ENCODE assay signal across 12 cellular contexts in genomic region chr17:19383681-19384470, GRCh38. TPM values are rescaled to one million over a fixed set of nuclear protein-coding genes. Genes with fewer than 3 reads are reported as not detected.
DNase-seq lines count a peak whose midpoint lies in the region; ATAC-seq and TF ChIP-seq lines count a peak whose summit lies in the region.
"Had no signal": no experiment of that assay in that cellular context is flagged by ENCODE, and none has a peak within 500 bp of the region (broad histone marks: within the 10 kb centered on the region; RNA-seq: fewer than 3 reads in every experiment).

No MANE protein-coding gene starts in this region.

- no peak for ATAC-seq in CD4-positive, CD25-positive, alpha-beta regulatory T cell (ENCODE audit: low read depth in 2 of 2)
- ATAC-seq in GM21526 (IDR thresholded peaks at IDR 0.05; ENCODE audit: low FRiP score, unreplicated experiment) (no peak), GM18498 (IDR thresholded peaks at IDR 0.05; ENCODE audit: unreplicated experiment) (no peak)

- H3K27me3 ChIP-seq in CD4-positive, CD25-positive, alpha-beta regulatory T cell (ENCODE audit: control insufficient read depth, insufficient read depth, low read length) = no peaks in the 10 kb centered on the region
- no peaks in the 10 kb centered on the region for H3K27me3 ChIP-seq in right atrium auricular region

- H3K4me3 Mint-ChIP-seq in CD4-positive, CD25-positive, alpha-beta regulatory T cell = no peak overlapping the region
- H3K4me3 Mint-ChIP-seq in brain = peak overlapping the region; percentile 18 to 86 (median 77)
- H3K4me3 Mint-ChIP-seq: activated naive CD4-positive, alpha-beta T cell treated with anti-CD3 and anti-CD28 coated beads, Interleukin-2, amount 50 U/mL, for 24 hours had no signal

- no peak for TF ChIP-seq CTCF in brain (conservative IDR thresholded peaks at IDR 0.05)
- no peak for TF ChIP-seq CTCF in right atrium auricular region (IDR thresholded peaks at IDR 0.05)

- H3K4me1 ChIP-seq in CD4-positive, CD25-positive, alpha-beta regulatory T cell (ENCODE audit: control insufficient read depth, insufficient read depth, low read length, poor library complexity, severe bottlenecking) = peaks cover under 1% of the 10 kb centered on the region
- peaks cover 0 to 62% of the 10 kb centered on the region in 2 donors for H3K4me1 ChIP-seq in right atrium auricular region

- no peak for DNase-seq in CD4-positive, CD25-positive, alpha-beta regulatory T cell
- DNase-seq in right atrium auricular region (ENCODE audit: low spot score) (no peak), mucosa of gallbladder (ENCODE audit: low spot score) (no peak), NCI-H1105 (lab: John Stamatoyannopoulos, UW) (no peak)
- DNase-seq: COR-L47, SHP77 treated with DMSO at 0.1 percent for 48 hours had no signal

- peaks cover 32% of the 10 kb centered on the region for H3K36me3 Mint-ChIP-seq in CD4-positive, CD25-positive, alpha-beta regulatory T cell
- peaks cover 53% of the 10 kb centered on the region for H3K36me3 Mint-ChIP-seq in brain

- peaks cover 0 to 10% (median 5%) of the 10 kb centered on the region in 4 donors for H3K4me1 Mint-ChIP-seq in CD4-positive, CD25-positive, alpha-beta regulatory T cell
- peaks cover 82% of the 10 kb centered on the region for H3K4me1 Mint-ChIP-seq in brain

- peak overlapping the region in 2 of 3 donors; percentile 31 to 87 for H3K27ac Mint-ChIP-seq in CD4-positive, CD25-positive, alpha-beta regulatory T cell
- H3K27ac Mint-ChIP-seq in brain = peak overlapping the region; percentile 89 to 96 (median 95)
- H3K27ac Mint-ChIP-seq: activated naive CD4-positive, alpha-beta T cell treated with anti-CD3 and anti-CD28 coated beads, Interleukin-2, amount 50 U/mL, for 24 hours had no signal

- no peak overlapping the region for H3K27ac ChIP-seq in CD4-positive, CD25-positive, alpha-beta regulatory T cell (ENCODE audit: insufficient read depth, low read length, poor library complexity, severe bottlenecking)
- peak overlapping the region; percentile 87 to 98 for H3K27ac ChIP-seq in right atrium auricular region
- peak overlapping the region in 18 of 21 experiments; percentile 30 to 87 (median 70) for H3K27ac ChIP-seq in skin epidermis

- no peak overlapping the region for H3K4me3 ChIP-seq in CD4-positive, CD25-positive, alpha-beta regulatory T cell (ENCODE audit: low read depth, low read length)
- H3K4me3 ChIP-seq in right atrium auricular region (no peak overlapping the region), skin epidermis (no peak overlapping the region)

- peaks cover 34% of the 10 kb centered on the region for H3K36me3 ChIP-seq in CD4-positive, CD25-positive, alpha-beta regulatory T cell (ENCODE audit: control insufficient read depth, insufficient read depth, low read length)
- peaks cover 46% of the 10 kb centered on the region for H3K36me3 ChIP-seq in right atrium auricular region

- no peaks in the 10 kb centered on the region for H3K27me3 Mint-ChIP-seq in CD4-positive, CD25-positive, alpha-beta regulatory T cell
- H3K27me3 Mint-ChIP-seq in brain = peaks cover 1% of the 10 kb centered on the region
- H3K27me3 Mint-ChIP-seq: activated naive CD4-positive, alpha-beta T cell treated with anti-CD3 and anti-CD28 coated beads, Interleukin-2, amount 50 U/mL, for 24 hours had no signal

- H3K9me3 ChIP-seq in CD4-positive, CD25-positive, alpha-beta regulatory T cell (ENCODE audit: control insufficient read depth in 2 of 2, low read length in 2 of 2) = no peaks in the 10 kb centered on the region
- no peaks in the 10 kb centered on the region for H3K9me3 ChIP-seq in right atrium auricular region

- H3K9me3 Mint-ChIP-seq in CD4-positive, CD25-positive, alpha-beta regulatory T cell = no peaks in the 10 kb centered on the region
- H3K9me3 Mint-ChIP-seq in brain = no peaks in the 10 kb centered on the region
- H3K9me3 Mint-ChIP-seq: activated naive CD4-positive, alpha-beta T cell treated with anti-CD3 and anti-CD28 coated beads, Interleukin-2, amount 50 U/mL, for 24 hours had no signal

RNA-seq across cellular contexts. Expression of gene MFAP4, which starts 3.1 kb away (rescaled TPM):
- not detected for total RNA-seq in CD4-positive, CD25-positive, alpha-beta regulatory T cell
- not detected for polyA plus RNA-seq in CD4-positive, CD25-positive, alpha-beta regulatory T cell
- 30.0 TPM for polyA plus RNA-seq in brain (ENCODE audit: insufficient read depth, low read depth, low replicate concordance)
- total RNA-seq in right atrium auricular region (100 to 1,000 TPM in 1 of 2 donors, 10 to 100 TPM in 1; 78.5 to 104 TPM), mucosa of gallbladder (303 TPM)
- total RNA-seq: epithelial cell of proximal tubule had no signal

RNA-seq across cellular contexts. Expression of gene MAPK7, which starts 5.6 kb away (rescaled TPM):
- total RNA-seq in CD4-positive, CD25-positive, alpha-beta regulatory T cell = 26.0 TPM
- 1 to 10 TPM; 3.4 to 6.7 (median 4.8) TPM for polyA plus RNA-seq in CD4-positive, CD25-positive, alpha-beta regulatory T cell
- polyA plus RNA-seq in brain (ENCODE audit: insufficient read depth, low read depth, low replicate concordance) = 38.3 TPM
- total RNA-seq in right atrium auricular region (10 to 100 TPM; 15.9 to 17.8 TPM), mucosa of gallbladder (23.0 TPM)

RNA-seq across cellular contexts. Expression of gene B9D1, which starts 21.4 kb away (rescaled TPM):
- total RNA-seq in CD4-positive, CD25-positive, alpha-beta regulatory T cell = 2.1 TPM
- 1 to 10 TPM; 1.2 to 2.0 (median 1.5) TPM for polyA plus RNA-seq in CD4-positive, CD25-positive, alpha-beta regulatory T cell
- polyA plus RNA-seq in brain (ENCODE audit: insufficient read depth, low read depth, low replicate concordance) = 46.8 TPM
- total RNA-seq in right atrium auricular region = 10 to 100 TPM; 18.7 to 24.6 TPM
- total RNA-seq in mucosa of gallbladder = 25.3 TPM

RNA-seq across cellular contexts. Expression of gene RNF112, which starts 27.2 kb away (rescaled TPM):
- total RNA-seq in CD4-positive, CD25-positive, alpha-beta regulatory T cell = 0.39 TPM
- not detected for polyA plus RNA-seq in CD4-positive, CD25-positive, alpha-beta regulatory T cell
- 14.3 TPM for polyA plus RNA-seq in brain (ENCODE audit: insufficient read depth, low read depth, low replicate concordance)
- total RNA-seq in right atrium auricular region = 1 to 10 TPM in 1 of 2 donors, under 1 TPM in 1; 0.67 to 1.2 TPM
- 7.3 TPM for total RNA-seq in mucosa of gallbladder

Comparison
In these comparisons a context has a peak if more than half of its experiments do, and no peak if none do; other contexts are left out.
1. H3K4me3 Mint-ChIP-seq: peak in brain (5 of 5); none in CD4-positive, CD25-positive, alpha-beta regulatory T cell (0 of 4).
2. RNA of gene MFAP4, which starts 3.1 kb away (total RNA-seq): 303 TPM in mucosa of gallbladder (single experiment) and 78.5 to 104 TPM in right atrium auricular region; not detected in CD4-positive, CD25-positive, alpha-beta regulatory T cell (single experiment); every median in the first group is over 10 times any median in the second.